In genomic region chr3:159026510-159026909, GRCh38 we compare ENCODE assay signal across 23 cellular contexts. TPM values are rescaled to one million over a fixed set of nuclear protein-coding genes. Genes with fewer than 3 reads are reported as not detected.
"Had no signal": no experiment of that assay in that cellular context is flagged by ENCODE, and none has a peak within 500 bp of the region (broad histone marks: within the 10 kb centered on the region; RNA-seq: fewer than 3 reads in every experiment).

No MANE protein-coding gene starts in this region.

- FAIRE-seq: HepG2, K562 had no signal

- H3K4me2 ChIP-seq: KMS-11, SK-N-SH had no signal

- H3K27ac ChIP-seq: KMS-11, RWPE1 had no signal

- H3K4me3 ChIP-seq: K562 had no signal

- H3K9ac ChIP-seq: KMS-11, SK-N-SH had no signal

- DNase-seq: Kasumi-1, MM.1S, NCI-H1092 treated with DMSO at 0.1 percent for 48 hours, NCI-H1436, NCI-H187, NCI-H2029, NCI-H2081 treated with DMSO at 0.1 percent for 48 hours, NCI-H2171, NCI-H226, NCI-H446, NCI-H510A, NCI-H524 treated with DMSO at 0.1 percent for 48 hours, NCI-H69, NCI-H774, SHP77, SK-N-SH had no signal

RNA-seq across cellular contexts. Expression of gene IQCJ, which starts 42.6 kb away (rescaled TPM):
- total RNA-seq: HepG2, K562, M059J, SK-MEL-5 had no signal
- polyA plus RNA-seq: HepG2, IgD-negative memory B cell, K562, SK-N-SH had no signal
